Comparison of ENCODE assay signal across 18 cellular contexts in the genomic region with DNA sequence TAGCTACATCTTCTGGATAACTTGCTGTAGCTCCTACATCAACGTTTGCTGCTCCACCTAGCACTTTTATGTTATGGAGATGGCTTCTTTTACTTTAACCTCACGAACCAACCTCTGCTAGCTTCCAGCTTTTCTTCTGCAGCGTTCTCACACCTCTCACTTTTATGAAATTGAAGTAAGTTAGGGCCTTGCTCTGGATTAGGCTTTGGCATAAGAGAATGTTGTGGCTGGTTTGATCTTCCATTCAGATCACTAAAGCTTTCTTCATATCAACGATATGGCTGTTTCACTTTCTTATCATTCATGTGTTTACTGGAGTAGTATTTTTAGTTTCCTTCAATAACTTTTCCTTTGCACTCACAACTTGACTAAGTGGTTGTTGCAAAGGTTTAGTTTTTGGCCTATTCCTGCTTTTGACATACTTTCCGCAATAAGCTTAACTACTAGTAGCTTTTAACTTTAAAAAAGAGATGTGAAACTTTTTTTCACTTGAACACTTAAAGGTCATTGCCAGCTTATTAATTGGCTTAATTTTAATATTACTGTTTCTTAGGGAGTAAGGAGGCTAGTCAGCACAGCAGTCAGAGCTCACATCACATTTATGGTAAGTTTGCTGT.
A peak's percentile ranks its signal among the peaks of the same experiment; 100 is the strongest.
DNase-seq lines count a peak whose midpoint lies in the region; ATAC-seq, FAIRE-seq and TF ChIP-seq lines count a peak whose summit lies in the region.
"Had no signal": no experiment of that assay in that cellular context is flagged by ENCODE, and none has a peak within 500 bp of the region (broad histone marks: within the 10 kb centered on the region; RNA-seq: fewer than 3 reads in every experiment).

No MANE protein-coding gene starts in this region.

- H3K4me2 ChIP-seq in GM12878 (ENCODE audit: control insufficient read depth, insufficient read depth): no peak overlapping the region

- intact Hi-C loops in CD4-positive, alpha-beta T cell (cut with DNase I, micrococcal nuclease): no loop called here
- intact Hi-C loops in GM12878 (cut with micrococcal nuclease; ENCODE audit: unreplicated experiment): loop anchor here (2.0 kb wide), 1 partner anchor 58 kb away; no protein-coding TSS in a partner anchor
- intact Hi-C loops in sigmoid colon (cut with DNase I): no loop called here

- H4K20me1 ChIP-seq in GM12878 (ENCODE audit: control insufficient read depth, insufficient read depth): no peaks in the 10 kb centered on the region

- CTCF ChIA-PET in CD4-positive, alpha-beta T cell (lab: Charles Lee): no interaction called here
- CTCF ChIA-PET in GM12878 (lab: Yijun Ruan, JAX): interaction anchor here (0.6 to 4.6 kb wide), 21 partner anchors 10 to 976 kb away, joined by 3 to 38 read pairs (median 5); a partner anchor contains a TSS

- POLR2A ChIA-PET in CD4-positive, alpha-beta T cell (lab: Charles Lee): no interaction called here
- POLR2A ChIA-PET in GM12878 (lab: Charles Lee): interaction anchor here (0.6 to 3.3 kb wide), 20 partner anchors 9 to 153 kb away, joined by 3 to 16 read pairs (median 5); a partner anchor contains a TSS

- no peak for TF ChIP-seq RAD21 in GM12878 (IDR thresholded peaks at IDR 0.05; ENCODE audit: insufficient read depth, low read depth, low read length)

- H3K4me3 Mint-ChIP-seq in CD4-positive, alpha-beta T cell: peak overlapping the region; percentile 34
- H3K4me3 Mint-ChIP-seq: activated CD4-positive, alpha-beta memory T cell treated with anti-CD3 and anti-CD28 coated beads, Interleukin-2, amount 10 ng/mL, durations not matched to agents 7 days and 5 days; HFFc6 had no signal

- no peak for ATAC-seq in CD4-positive, alpha-beta T cell (ENCODE audit: poor library complexity)
- ATAC-seq in GM18870 (IDR thresholded peaks at IDR 0.05; ENCODE audit: unreplicated experiment) (peak; percentile 54), HG03432 (IDR thresholded peaks at IDR 0.05; ENCODE audit: unreplicated experiment) (peak; percentile 46), GM12878 (peak; percentile 62)
- ATAC-seq: naive thymus-derived CD8-positive, alpha-beta T cell; psoas muscle had no signal

- TF ChIP-seq CTCF in CD4-positive, alpha-beta T cell (IDR thresholded peaks at IDR 0.05): no peak
- TF ChIP-seq CTCF in GM12878 (IDR thresholded peaks at IDR 0.05 in 2 of 3, conservative IDR thresholded peaks at IDR 0.05 in 1 of 3; ENCODE audit: control insufficient read depth in 2 of 3, extremely low read depth in 1 of 3, insufficient read depth in 1 of 3, low read depth in 3 of 3, low read length in 3 of 3): no peak
- TF ChIP-seq CTCF in sigmoid colon (IDR thresholded peaks at IDR 0.05): no peak
- no peak for TF ChIP-seq CTCF in D721Med (IDR thresholded peaks at IDR 0.05; ENCODE audit: insufficient read depth, missing control alignments)

- TF ChIP-seq EP300 in GM12878 (IDR thresholded peaks at IDR 0.05; ENCODE audit: borderline replicate concordance in 1 of 2, control insufficient read depth in 1 of 2, low read depth in 2 of 2, low read length in 2 of 2) (peak in 1 of 2 experiments; percentile 25; a peak in 1 of 4 replicates), sigmoid colon (IDR thresholded peaks at IDR 0.05) (no peak)

- no TSS peak for BruUV-seq in GM12878 (replicated peaks; lab: Mats Ljungman, UMichigan)

- H3K4me1 Mint-ChIP-seq in CD4-positive, alpha-beta T cell (ENCODE audit: low read depth): peaks cover 45% of the 10 kb centered on the region

- H3K9me3 ChIP-seq in CD4-positive, alpha-beta T cell (ENCODE audit: control insufficient read depth, low read length): no peaks in the 10 kb centered on the region
- H3K9me3 ChIP-seq in GM12878 (replicated peaks; ENCODE audit: control insufficient read depth, insufficient read depth, low read length) (no peaks in the 10 kb centered on the region), sigmoid colon (no peaks in the 10 kb centered on the region)
- H3K9me3 ChIP-seq: psoas muscle had no signal

- H3K27me3 ChIP-seq in CD4-positive, alpha-beta T cell (ENCODE audit: control insufficient read depth, insufficient read depth, low read length): no peaks in the 10 kb centered on the region
- H3K27me3 ChIP-seq in GM12878 (replicated peaks in 1 of 2; ENCODE audit: control insufficient read depth in 2 of 2, insufficient read depth in 2 of 2, low read length in 1 of 2): no peaks in the 10 kb centered on the region
- no peaks in the 10 kb centered on the region for H3K27me3 ChIP-seq in sigmoid colon

- H3K27ac ChIP-seq in CD4-positive, alpha-beta T cell (ENCODE audit: low read depth, low read length): no peak overlapping the region
- H3K27ac ChIP-seq in GM12878 (ENCODE audit: control insufficient read depth, insufficient read depth): no peak overlapping the region
- H3K27ac ChIP-seq in sigmoid colon: no peak overlapping the region
- H3K27ac ChIP-seq: psoas muscle had no signal

- peaks cover 13% of the 10 kb centered on the region for H3K9me3 Mint-ChIP-seq in CD4-positive, alpha-beta T cell

- 0% methylated on average over 5 of the region's 5 CpGs for WGBS in GM12878 (ENCODE audit: insufficient coverage, insufficient replicate concordance, low lambda C conversion rate, missing lambda C conversion rate)
- WGBS in sigmoid colon, 2 donors: 47% methylated on average over 5 of the region's 5 CpGs

- no peak for TF ChIP-seq POLR2A in GM12878 (IDR thresholded peaks at IDR 0.05; ENCODE audit: low read depth, low read length)
- no peak for TF ChIP-seq POLR2A in sigmoid colon (IDR thresholded peaks at IDR 0.05)

- H3K36me3 Mint-ChIP-seq in CD4-positive, alpha-beta T cell (ENCODE audit: low read depth): no peaks in the 10 kb centered on the region

- no peaks in the 10 kb centered on the region for H3K79me2 ChIP-seq in GM12878 (ENCODE audit: control insufficient read depth, insufficient read depth, low read length)

- RAD21 ChIA-PET in GM12878 (lab: Charles Lee; ENCODE audit: unreplicated experiment): interaction anchor here (0.8 to 4.8 kb wide), 38 partner anchors 8 to 722 kb away, joined by 3 to 111 read pairs (median 6); a partner anchor contains a TSS

- H3K36me3 ChIP-seq in GM12878 (ENCODE audit: control insufficient read depth in 2 of 2, insufficient read depth in 2 of 2, low read length in 1 of 2) (no peaks in the 10 kb centered on the region), sigmoid colon (no peaks in the 10 kb centered on the region)

- H3K9ac ChIP-seq in GM12878 (ENCODE audit: control insufficient read depth, insufficient read depth, low read length): no peak overlapping the region

- no peak overlapping the region for H3K4me3 ChIP-seq in GM12878
- H3K4me3 ChIP-seq in sigmoid colon: no peak overlapping the region
- H3K4me3 ChIP-seq: psoas muscle had no signal

- no peak overlapping the region for H3K27ac Mint-ChIP-seq in CD4-positive, alpha-beta T cell
- H3K27ac Mint-ChIP-seq: activated CD4-positive, alpha-beta memory T cell treated with anti-CD3 and anti-CD28 coated beads, Interleukin-2, amount 10 ng/mL, durations not matched to agents 7 days and 5 days; HFFc6 had no signal

- H3K27me3 Mint-ChIP-seq in CD4-positive, alpha-beta T cell: no peaks in the 10 kb centered on the region
- H3K27me3 Mint-ChIP-seq: activated CD4-positive, alpha-beta memory T cell treated with anti-CD3 and anti-CD28 coated beads, Interleukin-2, amount 10 ng/mL, durations not matched to agents 7 days and 5 days; naive thymus-derived CD8-positive, alpha-beta T cell had no signal

- no peak overlapping the region; the same call in 1 of the 2 replicates for H2AFZ ChIP-seq in GM12878 (ENCODE audit: control insufficient read depth, low read depth, low read length)

- H3K4me1 ChIP-seq in GM12878 (ENCODE audit: control insufficient read depth, insufficient read depth, low read length): no peaks in the 10 kb centered on the region
- no peaks in the 10 kb centered on the region for H3K4me1 ChIP-seq in sigmoid colon
- H3K4me1 ChIP-seq: psoas muscle had no signal

- in situ Hi-C loops in GM12878 (cut with MboI): no loop called here

- FAIRE-seq in GM12878 (lab: Jason Lieb, UNC): no peak
- FAIRE-seq in D721Med (lab: Jason Lieb, UNC): no peak
- FAIRE-seq: colon, endothelial cell of umbilical vein had no signal

- no peak for DNase-seq in CD4-positive, alpha-beta T cell
- DNase-seq in GM12878 (ENCODE audit: low read depth, low spot score) (peak; percentile 13), sigmoid colon (no peak), cerebellar cortex (ENCODE audit: low spot score) (no peak), NCI-H446 (lab: John Stamatoyannopoulos, UW) (no peak), D721Med (ENCODE audit: insufficient read length, low spot score) (no peak)
- DNase-seq: activated CD4-positive, alpha-beta memory T cell treated with anti-CD3 and anti-CD28 coated beads, Interleukin-2, amount 10 ng/mL, durations not matched to agents 7 days and 5 days; aorta; foreskin melanocyte; HFFc6; naive thymus-derived CD8-positive, alpha-beta T cell; NCI-H1694 treated with DMSO at 0.1 percent for 48 hours; NCI-H510A treated with DMSO at 0.1 percent for 48 hours; psoas muscle had no signal

- SMC1A ChIA-PET in GM12878 (lab: Charles Lee; ENCODE audit: uncharacterized antibody, unreplicated experiment): interaction anchor here (0.5 to 25.9 kb wide), 29 partner anchors 10 to 950 kb away, joined by 3 to 707 read pairs (median 6); a partner anchor contains a TSS

TF ChIP-seq in GM12878, 131 proteins besides CTCF, POLR2A, EP300 and RAD21 (continues in another document):
- TF ChIP-seq MYB (IDR thresholded peaks at IDR 0.05; ENCODE audit: borderline replicate concordance, low read depth, low read length): no peak
